In the genomic region with DNA sequence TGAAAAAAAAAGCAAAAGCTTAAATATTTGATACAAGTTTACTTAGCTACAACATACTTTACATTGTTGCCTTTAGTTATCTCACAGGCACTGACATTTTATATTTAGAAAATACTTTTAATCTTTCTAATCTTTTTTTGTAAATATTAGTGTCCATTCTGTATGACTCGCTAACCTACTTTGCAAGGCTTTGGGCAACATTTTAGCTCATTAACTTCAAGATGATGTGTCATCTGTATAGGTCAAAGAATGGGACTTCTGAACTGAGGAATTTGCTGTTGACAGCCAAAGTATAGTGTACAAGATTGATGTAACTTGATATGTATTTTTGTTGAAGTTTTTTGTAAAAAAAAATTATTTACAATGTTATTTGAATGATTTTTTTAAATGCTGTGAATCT, we compare ENCODE assay signal across 19 cellular contexts. TPM values are rescaled to one million over a fixed set of nuclear protein-coding genes. Genes with fewer than 3 reads are reported as not detected.
DNase-seq lines count a peak whose midpoint lies in the region; TF ChIP-seq lines count a peak whose summit lies in the region.
"Had no signal": no experiment of that assay in that cellular context is flagged by ENCODE, and none has a peak within 500 bp of the region (broad histone marks: within the 10 kb centered on the region; RNA-seq: fewer than 3 reads in every experiment).

No MANE protein-coding gene starts in this region.

- no peak for TF ChIP-seq POLR2A in suprapubic skin (IDR thresholded peaks at IDR 0.05)

- H3K27me3 Mint-ChIP-seq in type B pancreatic cell, result no peaks in the 10 kb centered on the region
- H3K27me3 Mint-ChIP-seq: memory B cell had no signal

- 93% methylated on average over 1 of the region's 1 CpG for WGBS in suprapubic skin

- no peak overlapping the region for H3K4me3 ChIP-seq in AG09309 (ENCODE audit: control insufficient read depth, low read depth, low read length)
- H3K4me3 ChIP-seq in astrocyte of the spinal cord (ENCODE audit: low read depth, low read length), result no peak overlapping the region
- no peak overlapping the region for H3K4me3 ChIP-seq in suprapubic skin
- H3K4me3 ChIP-seq: cardiac muscle cell, right atrium auricular region had no signal

- H3K27ac ChIP-seq in suprapubic skin, result no peak overlapping the region
- H3K27ac ChIP-seq: cardiac muscle cell had no signal

- H3K36me3 ChIP-seq in suprapubic skin, result peaks cover 23% of the 10 kb centered on the region
- H3K36me3 ChIP-seq: cardiac muscle cell had no signal

- TF ChIP-seq EP300 in suprapubic skin (IDR thresholded peaks at IDR 0.05), result no peak

- peaks cover 11% of the 10 kb centered on the region for H3K36me3 Mint-ChIP-seq in type B pancreatic cell

- no peaks in the 10 kb centered on the region for H3K9me3 ChIP-seq in suprapubic skin
- H3K9me3 ChIP-seq: right atrium auricular region had no signal

- no peaks in the 10 kb centered on the region for H3K27me3 ChIP-seq in suprapubic skin
- H3K27me3 ChIP-seq: cardiac muscle cell, right atrium auricular region had no signal

- in situ Hi-C loops in astrocyte of the spinal cord (cut with HindIII; ENCODE audit: low sequenced_read_pairs), result no loop called here

- DNase-seq in AG09309 (ENCODE audit: low read depth) (peak; percentile 31), HCEC 1CT (peak; percentile 51), astrocyte of the spinal cord (ENCODE audit: low read depth, low spot score) (peak; percentile 12), hepatic stellate cell (ENCODE audit: low spot score) (peak; percentile 68), type B pancreatic cell (ENCODE audit: extremely low spot score, unreplicated experiment) (no peak), nucleus accumbens (lab: John Stamatoyannopoulos, UW) (no peak), suprapubic skin (ENCODE audit: low spot score in 2 of 2) (no peak), GOT3 (lab: John Stamatoyannopoulos, UW) (no peak)
- DNase-seq: activated CD4-positive, alpha-beta T cell treated with anti-CD3 and anti-CD28 coated beads, Interleukin-2, amount 50 U/mL, for 1 hour; activated naive CD4-positive, alpha-beta T cell treated with anti-CD3 and anti-CD28 coated beads for 36 hours; effector CD8-positive, alpha-beta T cell; KBM-7; NCI-H2081 treated with DMSO at 0.1 percent for 48 hours; NCI-H526 treated with DMSO at 0.1 percent for 48 hours; nephron progenitor cell; stimulated activated CD4-positive, alpha-beta T cell treated with anti-CD3 and anti-CD28 coated beads, Interleukin-1b, Interleukin-23, amount 100 ng/mL, for 48 hours had no signal

- H3K27ac Mint-ChIP-seq in type B pancreatic cell, result no peak overlapping the region
- H3K27ac Mint-ChIP-seq: activated naive CD4-positive, alpha-beta T cell treated with anti-CD3 and anti-CD28 coated beads for 36 hours; memory B cell; nephron progenitor cell had no signal

- TF ChIP-seq CTCF in AG09309 (IDR thresholded peaks at IDR 0.05; ENCODE audit: control insufficient read depth, insufficient read depth, low read depth, low read length, missing control alignments) (no peak), astrocyte of the spinal cord (IDR thresholded peaks at IDR 0.05; ENCODE audit: low read depth, low read length) (no peak), type B pancreatic cell (conservative IDR thresholded peaks at IDR 0.05) (no peak), suprapubic skin (IDR thresholded peaks at IDR 0.05) (no peak)

- no peaks in the 10 kb centered on the region for H3K4me1 ChIP-seq in suprapubic skin

- peaks cover 9% of the 10 kb centered on the region for H3K4me1 Mint-ChIP-seq in type B pancreatic cell (ENCODE audit: unreplicated experiment)
- H3K4me1 Mint-ChIP-seq: memory B cell had no signal

- H3K9me3 Mint-ChIP-seq in type B pancreatic cell, result no peaks in the 10 kb centered on the region
- H3K9me3 Mint-ChIP-seq: activated naive CD4-positive, alpha-beta T cell treated with anti-CD3 and anti-CD28 coated beads for 36 hours; memory B cell; nephron progenitor cell had no signal

- no peak overlapping the region for H3K4me3 Mint-ChIP-seq in type B pancreatic cell
- H3K4me3 Mint-ChIP-seq: activated naive CD4-positive, alpha-beta T cell treated with anti-CD3 and anti-CD28 coated beads for 36 hours; memory B cell; nephron progenitor cell had no signal

RNA-seq across cellular contexts. Expression of a gene that starts 2.7 kb away (rescaled TPM):
- total RNA-seq in type B pancreatic cell (ENCODE audit: low replicate concordance) (not detected in 2 replicates), suprapubic skin (under 1 TPM in 2 of 4 donors, not detected in 2; 0.42 to 0.49 TPM)
- total RNA-seq: activated naive CD4-positive, alpha-beta T cell treated with anti-CD3 and anti-CD28 coated beads for 36 hours had no signal

Comparison
In these comparisons a context has a peak if more than half of its experiments do, and no peak if none do; other contexts are left out.
1. DNase-seq: peak in AG09309 (single experiment), HCEC 1CT (single experiment), astrocyte of the spinal cord (single experiment) and hepatic stellate cell (single experiment); none in type B pancreatic cell (single experiment), nucleus accumbens (0 of 56), suprapubic skin (0 of 2) and GOT3 (single experiment).